Comparison of ENCODE assay signal across 8 cellular contexts in the genomic region with DNA sequence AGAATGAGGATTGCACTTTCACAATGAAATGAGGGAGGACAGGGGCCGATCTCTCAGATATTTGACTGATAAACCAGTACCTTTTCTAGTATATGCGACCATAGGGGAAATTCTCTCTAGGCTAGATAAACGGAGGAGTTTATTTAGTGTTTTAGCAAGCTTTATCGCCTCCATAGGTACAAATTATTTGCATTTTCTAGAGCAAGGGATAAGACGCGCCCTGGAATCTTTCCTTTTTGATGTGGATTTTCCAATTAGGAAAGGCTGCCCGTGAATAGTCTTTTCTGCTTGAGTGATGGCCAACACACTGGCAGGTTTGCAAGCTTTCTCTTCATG. TPM values are rescaled to one million over a fixed set of nuclear protein-coding genes. Genes with fewer than 3 reads are reported as not detected.
A peak's percentile ranks its signal among the peaks of the same experiment; 100 is the strongest.
DNase-seq lines count a peak whose midpoint lies in the region; ATAC-seq and TF ChIP-seq lines count a peak whose summit lies in the region.

No MANE protein-coding gene starts in this region.

- peak overlapping the region; percentile 100 for H2AFZ ChIP-seq in SK-N-SH (ENCODE audit: low read depth)

- no peaks in the 10 kb centered on the region for H3K9me2 ChIP-seq in SK-N-SH

- intact Hi-C loops in activated CD4-positive, alpha-beta memory T cell treated with anti-CD3 and anti-CD28 coated beads for 36 hours (cut with micrococcal nuclease) = loop anchor here (1.0 to 5.0 kb wide), 4 partner anchors 10 to 221 kb away; a partner anchor contains a TSS

- no peak for TF ChIP-seq RAD21 in SK-N-SH (IDR thresholded peaks at IDR 0.05; ENCODE audit: low read length)

- H3K4me1 Mint-ChIP-seq in activated CD4-positive, alpha-beta memory T cell treated with anti-CD3 and anti-CD28 coated beads for 36 hours (ENCODE audit: low read depth) = peaks cover 13% of the 10 kb centered on the region

- 44% methylated on average over 7 of the region's 7 CpGs for WGBS in SK-N-SH (ENCODE audit: low lambda C conversion rate)

- peaks cover 19% of the 10 kb centered on the region for H3F3A ChIP-seq in SK-N-SH (replicated peaks; ENCODE audit: insufficient read depth)

- H3K4me3 ChIP-seq in SK-N-SH (ENCODE audit: low read depth in 2 of 2, low read length in 1 of 2) = peak overlapping the region; percentile 72 to 92
- H3K4me3 ChIP-seq in iPS-18c (ENCODE audit: insufficient read depth, low read depth, low read length) = peak overlapping the region; percentile 34; the same call in 1 of the 2 replicates
- peak overlapping the region; percentile 69 to 97 (median 78) for H3K4me3 ChIP-seq in subcutaneous abdominal adipose tissue (ENCODE audit: low read depth in 1 of 5, low read length in 5 of 5)

- H3K27me3 Mint-ChIP-seq in activated CD4-positive, alpha-beta memory T cell treated with anti-CD3 and anti-CD28 coated beads for 36 hours = no peaks in the 10 kb centered on the region

- DNase-seq in SK-N-SH = no peak
- DNase-seq in activated CD4-positive, alpha-beta memory T cell treated with anti-CD3 and anti-CD28 coated beads for 36 hours = no peak
- no peak for DNase-seq in NCI-H2196 (lab: John Stamatoyannopoulos, UW; ENCODE audit: unreplicated experiment)

- no peak for TF ChIP-seq EP300 in SK-N-SH (IDR thresholded peaks at IDR 0.05; ENCODE audit: borderline replicate concordance in 1 of 2, low read depth in 1 of 2, low read length in 1 of 2)

- H3K9ac ChIP-seq in SK-N-SH (peak overlapping the region; percentile 11; the same call in 1 of the 2 replicates), subcutaneous abdominal adipose tissue (ENCODE audit: low read length in 5 of 5) (peak overlapping the region in 3 of 5 donors; percentile 12 to 57 (median 29))

- POLR2A ChIA-PET in SK-N-SH (lab: Yijun Ruan, JAX) = interaction anchor here (0.9 to 1.3 kb wide), 2 partner anchors 10 to 22 kb away, joined by 3 to 15 read pairs; a partner anchor contains a TSS
- POLR2A ChIA-PET in activated CD4-positive, alpha-beta memory T cell treated with anti-CD3 and anti-CD28 coated beads for 36 hours (lab: Charles Lee) = interaction anchor here (0.5 to 1.3 kb wide), 4 partner anchors 10 to 589 kb away, joined by 3 to 9 read pairs (median 5); a partner anchor contains a TSS

- H3K27ac ChIP-seq in SK-N-SH (ENCODE audit: low read depth in 2 of 2, low read length in 1 of 2) (peak overlapping the region in 1 of 2 experiments; percentile 67; a peak in 2 of 4 replicates), subcutaneous abdominal adipose tissue (ENCODE audit: low read depth, low read length) (no peak overlapping the region)

- peaks cover 2% of the 10 kb centered on the region in 2 experiments for H3K36me3 ChIP-seq in SK-N-SH (replicated peaks in 1 of 2; ENCODE audit: control insufficient read depth in 1 of 2, insufficient read depth in 2 of 2, low read length in 1 of 2)
- peaks cover 0 to under 1% (median 0%) of the 10 kb centered on the region in 5 donors for H3K36me3 ChIP-seq in subcutaneous abdominal adipose tissue (ENCODE audit: control insufficient read depth in 5 of 5, insufficient read depth in 5 of 5, low read length in 5 of 5)

- H3K4me1 ChIP-seq in SK-N-SH (ENCODE audit: control insufficient read depth in 1 of 2, insufficient read depth in 2 of 2, low read depth in 1 of 2, low read length in 1 of 2) (no peaks in the 10 kb centered on the region; a peak in 1 of 4 replicates), subcutaneous abdominal adipose tissue (ENCODE audit: control insufficient read depth in 5 of 5, insufficient read depth in 5 of 5, low read length in 5 of 5) (peaks cover 2 to 15% (median 14%) of the 10 kb centered on the region in 5 donors)

- H3K9me3 ChIP-seq in SK-N-SH (no peaks in the 10 kb centered on the region), iPS-18c (ENCODE audit: control insufficient read depth, insufficient read depth, low read length) (no peaks in the 10 kb centered on the region), subcutaneous abdominal adipose tissue (ENCODE audit: control insufficient read depth in 5 of 5, low read length in 5 of 5) (no peaks in the 10 kb centered on the region)

- no peak for TF ChIP-seq CTCF in SK-N-SH (IDR thresholded peaks at IDR 0.05)

- H3K27ac Mint-ChIP-seq in activated CD4-positive, alpha-beta memory T cell treated with anti-CD3 and anti-CD28 coated beads for 36 hours = peak overlapping the region; percentile 80

- no peaks in the 10 kb centered on the region for H3K27me3 ChIP-seq in SK-N-SH (ENCODE audit: insufficient read depth)
- no peaks in the 10 kb centered on the region for H3K27me3 ChIP-seq in subcutaneous abdominal adipose tissue (ENCODE audit: control insufficient read depth in 5 of 5, insufficient read depth in 4 of 5, low read length in 5 of 5)

- H3K4me3 Mint-ChIP-seq in activated CD4-positive, alpha-beta memory T cell treated with anti-CD3 and anti-CD28 coated beads for 36 hours = peak overlapping the region; percentile 100

- H3K4me2 ChIP-seq in SK-N-SH = peak overlapping the region; percentile 98

- CTCF ChIA-PET in SK-N-SH (lab: Yijun Ruan, JAX) = interaction anchor here (0.7 to 2.6 kb wide), 12 partner anchors 9 to 234 kb away, joined by 3 to 26 read pairs (median 4); a partner anchor contains a TSS
- CTCF ChIA-PET in activated CD4-positive, alpha-beta memory T cell treated with anti-CD3 and anti-CD28 coated beads for 36 hours (lab: Charles Lee) = interaction anchor here (0.6 to 1.6 kb wide), 7 partner anchors 9 to 478 kb away, joined by 3 to 28 read pairs (median 3); a partner anchor contains a TSS

- no peak for ATAC-seq in SK-N-SH treated with all-trans-retinoic acid at 6 μM for 48 hours
- ATAC-seq in GM18868 (IDR thresholded peaks at IDR 0.05; ENCODE audit: unreplicated experiment) = no peak
- no peak for ATAC-seq in HG03432 (IDR thresholded peaks at IDR 0.05; ENCODE audit: unreplicated experiment)

- H4K20me1 ChIP-seq in SK-N-SH (ENCODE audit: insufficient read depth) = no peaks in the 10 kb centered on the region

- no peaks in the 10 kb centered on the region for H3K79me2 ChIP-seq in SK-N-SH (ENCODE audit: insufficient read depth)

- no peaks in the 10 kb centered on the region for H3K9me3 Mint-ChIP-seq in activated CD4-positive, alpha-beta memory T cell treated with anti-CD3 and anti-CD28 coated beads for 36 hours

- H3K36me3 Mint-ChIP-seq in activated CD4-positive, alpha-beta memory T cell treated with anti-CD3 and anti-CD28 coated beads for 36 hours = peaks cover 4% of the 10 kb centered on the region

TF ChIP-seq in SK-N-SH, 30 proteins besides CTCF, POLR2A, EP300 and RAD21 (continues in another document):
- TF ChIP-seq, protein P1, sequence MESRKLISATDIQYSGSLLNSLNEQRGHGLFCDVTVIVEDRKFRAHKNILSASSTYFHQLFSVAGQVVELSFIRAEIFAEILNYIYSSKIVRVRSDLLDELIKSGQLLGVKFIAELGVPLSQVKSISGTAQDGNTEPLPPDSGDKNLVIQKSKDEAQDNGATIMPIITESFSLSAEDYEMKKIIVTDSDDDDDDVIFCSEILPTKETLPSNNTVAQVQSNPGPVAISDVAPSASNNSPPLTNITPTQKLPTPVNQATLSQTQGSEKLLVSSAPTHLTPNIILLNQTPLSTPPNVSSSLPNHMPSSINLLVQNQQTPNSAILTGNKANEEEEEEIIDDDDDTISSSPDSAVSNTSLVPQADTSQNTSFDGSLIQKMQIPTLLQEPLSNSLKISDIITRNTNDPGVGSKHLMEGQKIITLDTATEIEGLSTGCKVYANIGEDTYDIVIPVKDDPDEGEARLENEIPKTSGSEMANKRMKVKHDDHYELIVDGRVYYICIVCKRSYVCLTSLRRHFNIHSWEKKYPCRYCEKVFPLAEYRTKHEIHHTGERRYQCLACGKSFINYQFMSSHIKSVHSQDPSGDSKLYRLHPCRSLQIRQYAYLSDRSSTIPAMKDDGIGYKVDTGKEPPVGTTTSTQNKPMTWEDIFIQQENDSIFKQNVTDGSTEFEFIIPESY (IDR thresholded peaks at IDR 0.05; ENCODE audit: borderline replicate concordance, low read depth) = no peak
- TF ChIP-seq, protein P2, sequence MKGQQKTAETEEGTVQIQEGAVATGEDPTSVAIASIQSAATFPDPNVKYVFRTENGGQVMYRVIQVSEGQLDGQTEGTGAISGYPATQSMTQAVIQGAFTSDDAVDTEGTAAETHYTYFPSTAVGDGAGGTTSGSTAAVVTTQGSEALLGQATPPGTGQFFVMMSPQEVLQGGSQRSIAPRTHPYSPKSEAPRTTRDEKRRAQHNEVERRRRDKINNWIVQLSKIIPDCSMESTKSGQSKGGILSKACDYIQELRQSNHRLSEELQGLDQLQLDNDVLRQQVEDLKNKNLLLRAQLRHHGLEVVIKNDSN (IDR thresholded peaks at IDR 0.05; ENCODE audit: borderline replicate concordance, low read depth) = no peak

TF ChIP-seq in SK-N-SH treated with all-trans-retinoic acid at 6 μM for 48 hours, 23 proteins besides CTCF, POLR2A, EP300 and RAD21 (continues in another document):
- TF ChIP-seq, protein P3, sequence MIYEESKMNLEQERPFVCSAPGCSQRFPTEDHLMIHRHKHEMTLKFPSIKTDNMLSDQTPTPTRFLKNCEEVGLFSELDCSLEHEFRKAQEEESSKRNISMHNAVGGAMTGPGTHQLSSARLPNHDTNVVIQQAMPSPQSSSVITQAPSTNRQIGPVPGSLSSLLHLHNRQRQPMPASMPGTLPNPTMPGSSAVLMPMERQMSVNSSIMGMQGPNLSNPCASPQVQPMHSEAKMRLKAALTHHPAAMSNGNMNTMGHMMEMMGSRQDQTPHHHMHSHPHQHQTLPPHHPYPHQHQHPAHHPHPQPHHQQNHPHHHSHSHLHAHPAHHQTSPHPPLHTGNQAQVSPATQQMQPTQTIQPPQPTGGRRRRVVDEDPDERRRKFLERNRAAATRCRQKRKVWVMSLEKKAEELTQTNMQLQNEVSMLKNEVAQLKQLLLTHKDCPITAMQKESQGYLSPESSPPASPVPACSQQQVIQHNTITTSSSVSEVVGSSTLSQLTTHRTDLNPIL (CRISPR knock-in tag; IDR thresholded peaks at IDR 0.05; ENCODE audit: low read depth) = no peak
- TF ChIP-seq OSR1 (CRISPR knock-in tag; IDR thresholded peaks at IDR 0.05) = no peak
- TF ChIP-seq ZNF8 (CRISPR knock-in tag; IDR thresholded peaks at IDR 0.05) = no peak

RNA-seq across cellular contexts. Expression of a gene that starts 0.4 kb away (rescaled TPM):
- 1.5 and 2.1 TPM in 2 replicates for polyA plus RNA-seq in SK-N-SH (2012; rRNA removed)
- 1.9 and 2.3 TPM in 2 replicates for polyA plus RNA-seq in SK-N-SH (2012; cell fraction: cytosol; rRNA removed)
- 1.2 and 3.3 TPM in 2 replicates for polyA plus RNA-seq in SK-N-SH (2012; cell fraction: nucleus; rRNA removed)
- 1 to 10 TPM; 2.9 to 3.5 TPM for total RNA-seq in activated CD4-positive, alpha-beta memory T cell treated with anti-CD3 and anti-CD28 coated beads for 36 hours

RNA-seq across cellular contexts. Expression of a gene that starts 10.1 kb away (rescaled TPM):
- 11.2 and 15.8 TPM in 2 replicates for polyA plus RNA-seq in SK-N-SH (2012; rRNA removed)
- polyA plus RNA-seq in SK-N-SH (2012; cell fraction: cytosol; rRNA removed) = 10.5 and 14.4 TPM in 2 replicates
- polyA plus RNA-seq in SK-N-SH (2012; cell fraction: nucleus; rRNA removed) = 5.9 and 10.6 TPM in 2 replicates
- total RNA-seq in activated CD4-positive, alpha-beta memory T cell treated with anti-CD3 and anti-CD28 coated beads for 36 hours = 10 to 100 TPM; 15.3 to 15.8 TPM
